ENCODE assay signal across 23 cellular contexts in genomic region chr1:156021954-156022353, GRCh38. TPM values are rescaled to one million over a fixed set of nuclear protein-coding genes. Genes with fewer than 3 reads are reported as not detected.
DNase-seq lines count a peak whose midpoint lies in the region; ATAC-seq and TF ChIP-seq lines count a peak whose summit lies in the region.
"Had no signal": no experiment of that assay in that cellular context is flagged by ENCODE, and none has a peak within 500 bp of the region (broad histone marks: within the 10 kb centered on the region; RNA-seq: fewer than 3 reads in every experiment).

No MANE protein-coding gene starts in this region.

- H4K8ac ChIP-seq in neuronal stem cell (ENCODE audit: low read depth, low read length) = no peak overlapping the region

- no peak overlapping the region for H2BK12ac ChIP-seq in neuronal stem cell (ENCODE audit: low read length)

- peaks cover 31% of the 10 kb centered on the region for H3K4me1 Mint-ChIP-seq in activated T-cell treated with anti-CD3 and anti-CD28 coated beads, Interleukin-2, amount 50 U/mL, for 72 hours (ENCODE audit: low read depth)
- peaks cover 23% of the 10 kb centered on the region for H3K4me1 Mint-ChIP-seq in T-helper 17 cell

- POLR2A ChIA-PET in PC-9 (lab: Charles Lee; ENCODE audit: unreplicated experiment) = interaction anchor here (0.6 kb wide), 2 partner anchors 15 to 124 kb away, joined by 3 to 6 read pairs; no protein-coding TSS in a partner anchor

- H3F3A ChIP-seq in PC-9 (ENCODE audit: insufficient read depth, low read depth) = peaks cover 9% of the 10 kb centered on the region; the same call in 1 of the 2 replicates

- WGBS in neuronal stem cell (ENCODE audit: extremely low coverage in 2 of 2, insufficient read length in 2 of 2, insufficient replicate concordance in 1 of 2), 2 donors = no CpG with 5 or more reads among the region's 2 CpGs

- H2AFZ ChIP-seq in neuronal stem cell (ENCODE audit: low read length) (peak overlapping the region; percentile 27), PC-9 (no peak overlapping the region)

- peaks cover 14 to 17% of the 10 kb centered on the region in 2 donors for H3K36me3 Mint-ChIP-seq in activated T-cell treated with anti-CD3 and anti-CD28 coated beads, Interleukin-2, amount 50 U/mL, for 72 hours (ENCODE audit: insufficient read depth in 2 of 2)
- peaks cover 7% of the 10 kb centered on the region for H3K36me3 Mint-ChIP-seq in T-helper 17 cell (ENCODE audit: low read depth)

- CTCF ChIA-PET in PC-9 (lab: Charles Lee) = no interaction called here

- no peak overlapping the region for H2BK5ac ChIP-seq in neuronal stem cell (ENCODE audit: low read length)

- no peak overlapping the region for H4K91ac ChIP-seq in neuronal stem cell (ENCODE audit: low read depth, low read length, poor library complexity)

- no peak overlapping the region for H2AK5ac ChIP-seq in neuronal stem cell (ENCODE audit: low read depth, low read length)

- peaks cover 33% of the 10 kb centered on the region for H3K79me2 ChIP-seq in PC-9 (ENCODE audit: low read depth)

- intact Hi-C loops in PC-9 (cut with micrococcal nuclease; ENCODE audit: unreplicated experiment) = no loop called here

- H3K27me3 ChIP-seq in neuronal stem cell (ENCODE audit: control insufficient read depth in 3 of 3, insufficient read depth in 3 of 3, low read depth in 1 of 3, low read length in 3 of 3) (no peaks in the 10 kb centered on the region), PC-9 (ENCODE audit: insufficient read depth, low read depth) (no peaks in the 10 kb centered on the region)
- H3K27me3 ChIP-seq: heart left ventricle, SJSA1, thyroid gland had no signal

- no peak overlapping the region for H3K4me2 ChIP-seq in neuronal stem cell (ENCODE audit: insufficient read depth, low read length, poor library complexity, severe bottlenecking)
- no peak overlapping the region for H3K4me2 ChIP-seq in PC-9

- H3K36me3 ChIP-seq in neuronal stem cell (replicated peaks in 1 of 2; ENCODE audit: control insufficient read depth in 2 of 2, insufficient read depth in 2 of 2, low read length in 2 of 2) = peaks cover 7 to 30% of the 10 kb centered on the region in 2 donors
- peaks cover 19% of the 10 kb centered on the region for H3K36me3 ChIP-seq in PC-9 (ENCODE audit: low read depth)

- H4K20me1 ChIP-seq in PC-9 (ENCODE audit: insufficient read depth) = peaks cover 15% of the 10 kb centered on the region

- no TSS peak for BruUV-seq in PC-9 (replicated peaks; lab: Mats Ljungman, UMichigan)

- no peak overlapping the region for H3K4me3 ChIP-seq in neuronal stem cell (ENCODE audit: low read length in 2 of 2)
- no peak overlapping the region for H3K4me3 ChIP-seq in PC-9
- H3K4me3 ChIP-seq: prostate gland, SJSA1 had no signal

- no peak overlapping the region for H2BK15ac ChIP-seq in neuronal stem cell (ENCODE audit: low read length)

- H2BK120ac ChIP-seq in neuronal stem cell (ENCODE audit: low read depth, low read length) = no peak overlapping the region

- no peaks in the 10 kb centered on the region for H3K9me2 ChIP-seq in PC-9 (ENCODE audit: insufficient read depth)

- peaks cover 7% of the 10 kb centered on the region for H3K27me3 Mint-ChIP-seq in activated T-cell treated with anti-CD3 and anti-CD28 coated beads, Interleukin-2, amount 50 U/mL, for 72 hours (ENCODE audit: low read depth)
- H3K27me3 Mint-ChIP-seq in T-helper 17 cell = no peaks in the 10 kb centered on the region

- H3K79me1 ChIP-seq in neuronal stem cell (ENCODE audit: low read depth, low read length) = peaks cover 6% of the 10 kb centered on the region

- peak overlapping the region; percentile 7 for H3K27ac Mint-ChIP-seq in activated T-cell treated with anti-CD3 and anti-CD28 coated beads, Interleukin-2, amount 50 U/mL, for 72 hours
- peak overlapping the region; percentile 27 for H3K27ac Mint-ChIP-seq in T-helper 17 cell
- H3K27ac Mint-ChIP-seq: activated B cell treated with CpG ODN at 0.5 μM for 24 hours; dendritic cell treated with granulocyte-macrophage colony-stimulating factor and Interleukin-4, amounts not matched to agents 40 ng/mL and 50 ng/mL, for 4 days; nephron progenitor cell had no signal

- H3K23ac ChIP-seq in neuronal stem cell (ENCODE audit: low read depth, low read length, poor library complexity) = no peak overlapping the region

- H3K9ac ChIP-seq in neuronal stem cell (ENCODE audit: low read depth, low read length, poor library complexity) = no peak overlapping the region

- no peak for TF ChIP-seq CTCF in PC-9 (conservative IDR thresholded peaks at IDR 0.05)

- no peak overlapping the region for H3K18ac ChIP-seq in neuronal stem cell (ENCODE audit: low read length)

- H3K9me3 Mint-ChIP-seq in activated T-cell treated with anti-CD3 and anti-CD28 coated beads, Interleukin-2, amount 50 U/mL, for 72 hours = no peaks in the 10 kb centered on the region
- H3K9me3 Mint-ChIP-seq: activated B cell treated with CpG ODN at 0.5 μM for 24 hours; dendritic cell treated with granulocyte-macrophage colony-stimulating factor and Interleukin-4, amounts not matched to agents 40 ng/mL and 50 ng/mL, for 4 days; nephron progenitor cell had no signal

- no peak for ATAC-seq in activated T-cell treated with anti-CD3 and anti-CD28 coated beads, Interleukin-2, amount 50 U/mL, for 72 hours (replicated peaks in 1 of 2)
- no peak for ATAC-seq in T-helper 17 cell
- ATAC-seq: heart left ventricle, left colon had no signal

- H3K4me3 Mint-ChIP-seq in activated T-cell treated with anti-CD3 and anti-CD28 coated beads, Interleukin-2, amount 50 U/mL, for 72 hours = peak overlapping the region; percentile 59 to 63
- H3K4me3 Mint-ChIP-seq in T-helper 17 cell = peak overlapping the region; percentile 72
- H3K4me3 Mint-ChIP-seq: dendritic cell treated with granulocyte-macrophage colony-stimulating factor and Interleukin-4, amounts not matched to agents 40 ng/mL and 50 ng/mL, for 4 days had no signal

- no peak for DNase-seq in activated T-cell treated with anti-CD3 and anti-CD28 coated beads, Interleukin-2, amount 50 U/mL, for 72 hours
- DNase-seq in activated T-cell treated with anti-CD3 and anti-CD28 coated beads, Interleukin-2, amount 50 U/mL, for 1 hour = no peak
- DNase-seq in T-helper 17 cell (no peak), neuronal stem cell (ENCODE audit: low spot score) (no peak), PC-9 (no peak), NCI-H748 treated with DMSO at 0.1 percent for 48 hours (lab: John Stamatoyannopoulos, UW) (no peak)
- DNase-seq: activated B cell treated with CpG ODN at 0.5 μM for 24 hours; activated CD8-positive, alpha-beta memory T cell treated with anti-CD3 and anti-CD28 coated beads for 24 hours; DMS53; left colon; NCI-H1105; nephron progenitor cell; stimulated activated CD4-positive, alpha-beta T cell treated with anti-CD3 and anti-CD28 coated beads, Interleukin-1b, Interleukin-23, amount 100 ng/mL, for 48 hours; stimulated activated naive CD4-positive, alpha-beta T cell; thyroid gland had no signal

- H3K27ac ChIP-seq in neuronal stem cell (replicated peaks; ENCODE audit: low read length) (no peak overlapping the region), PC-9 (no peak overlapping the region)
- H3K27ac ChIP-seq: prostate gland, SJSA1, thyroid gland had no signal

- H3K14ac ChIP-seq in neuronal stem cell (ENCODE audit: low read length) = no peak overlapping the region

- H3K9me3 ChIP-seq in T-helper 17 cell (ENCODE audit: control insufficient read depth, low read length, poor library complexity, severe bottlenecking) = no peaks in the 10 kb centered on the region
- H3K9me3 ChIP-seq in neuronal stem cell (replicated peaks in 1 of 2; ENCODE audit: control insufficient read depth in 2 of 2, insufficient read depth in 1 of 2, low read depth in 1 of 2, low read length in 2 of 2) = peaks cover 0 to 2% of the 10 kb centered on the region in 2 donors
- no peaks in the 10 kb centered on the region for H3K9me3 ChIP-seq in PC-9 (ENCODE audit: insufficient read depth, low read depth)
- H3K9me3 ChIP-seq: heart left ventricle, prostate gland, SJSA1, thyroid gland had no signal

- H3K4me1 ChIP-seq in neuronal stem cell (ENCODE audit: control insufficient read depth in 2 of 2, insufficient read depth in 1 of 2, low read depth in 1 of 2, low read length in 2 of 2) (peaks cover 6 to 9% of the 10 kb centered on the region in 2 donors), PC-9 (replicated peaks; ENCODE audit: insufficient read depth) (peaks cover 11% of the 10 kb centered on the region)

- no peak overlapping the region for H3K4ac ChIP-seq in neuronal stem cell (ENCODE audit: low read length)

RNA-seq across cellular contexts. Expression of gene SSR2, which starts 1.2 kb away (rescaled TPM):
- 100 to 1,000 TPM; 193 to 234 TPM for total RNA-seq in activated T-cell treated with anti-CD3 and anti-CD28 coated beads, Interleukin-2, amount 50 U/mL, for 72 hours
- total RNA-seq in T-helper 17 cell (100 to 1,000 TPM; 217 to 234 TPM), PC-9 (2021) (152 and 196 TPM in 2 replicates)
- polyA plus RNA-seq in neuronal stem cell (2013, experiment 1 of 2) = 352 TPM
- 349 TPM for polyA plus RNA-seq in neuronal stem cell (2013, experiment 2 of 2)

RNA-seq across cellular contexts. Expression of gene UBQLN4, which starts 31.6 kb away (rescaled TPM):
- total RNA-seq in activated T-cell treated with anti-CD3 and anti-CD28 coated beads, Interleukin-2, amount 50 U/mL, for 72 hours = 10 to 100 TPM; 31.4 to 42.6 TPM
- total RNA-seq in T-helper 17 cell = 10 to 100 TPM; 21.9 to 22.7 TPM
- polyA plus RNA-seq in neuronal stem cell (2013, experiment 1 of 2) = 54.3 TPM
- 51.2 TPM for polyA plus RNA-seq in neuronal stem cell (2013, experiment 2 of 2)
- 47.4 and 58.4 TPM in 2 replicates for total RNA-seq in PC-9 (2021)

RNA-seq across cellular contexts. Expression of gene LAMTOR2, which starts 32.6 kb away (rescaled TPM):
- 10 to 100 TPM; 58.7 to 61.8 TPM for total RNA-seq in activated T-cell treated with anti-CD3 and anti-CD28 coated beads, Interleukin-2, amount 50 U/mL, for 72 hours
- total RNA-seq in T-helper 17 cell (10 to 100 TPM; 19.4 to 21.4 TPM), PC-9 (2021) (76.8 and 117 TPM in 2 replicates)
- polyA plus RNA-seq in neuronal stem cell (2013, experiment 1 of 2) = 81.9 TPM
- 81.2 TPM for polyA plus RNA-seq in neuronal stem cell (2013, experiment 2 of 2)

RNA-seq across cellular contexts. Expression of gene RAB25, which starts 39.0 kb away (rescaled TPM):
- under 1 TPM; 0.53 to 0.95 TPM for total RNA-seq in activated T-cell treated with anti-CD3 and anti-CD28 coated beads, Interleukin-2, amount 50 U/mL, for 72 hours
- total RNA-seq in T-helper 17 cell (1 to 10 TPM; 1.4 to 1.8 TPM), PC-9 (2021) (129 and 194 TPM in 2 replicates)
- polyA plus RNA-seq in neuronal stem cell (2013, experiment 1 of 2) = 3.3 TPM
- polyA plus RNA-seq in neuronal stem cell (2013, experiment 2 of 2) = 3.4 TPM
- total RNA-seq: endothelial cell of umbilical vein, heart left ventricle, mesenteric fat pad, NCI-H460, SJSA1 had no signal
- polyA plus RNA-seq: AG04450, endothelial cell of umbilical vein had no signal

RNA-seq across cellular contexts. Expression of gene ARHGEF2, which starts 43.6 kb away (rescaled TPM):
- 100 to 1,000 TPM; 152 to 163 TPM for total RNA-seq in activated T-cell treated with anti-CD3 and anti-CD28 coated beads, Interleukin-2, amount 50 U/mL, for 72 hours
- 100 to 1,000 TPM in 1 of 2 donors, 10 to 100 TPM in 1; 86.1 to 123 TPM for total RNA-seq in T-helper 17 cell
- polyA plus RNA-seq in neuronal stem cell (2013, experiment 1 of 2) = 55.4 TPM
- polyA plus RNA-seq in neuronal stem cell (2013, experiment 2 of 2) = 57.0 TPM
- 85.0 and 93.9 TPM in 2 replicates for total RNA-seq in PC-9 (2021)
